9 cellular contexts compared by ENCODE assay signal in the genomic region with DNA sequence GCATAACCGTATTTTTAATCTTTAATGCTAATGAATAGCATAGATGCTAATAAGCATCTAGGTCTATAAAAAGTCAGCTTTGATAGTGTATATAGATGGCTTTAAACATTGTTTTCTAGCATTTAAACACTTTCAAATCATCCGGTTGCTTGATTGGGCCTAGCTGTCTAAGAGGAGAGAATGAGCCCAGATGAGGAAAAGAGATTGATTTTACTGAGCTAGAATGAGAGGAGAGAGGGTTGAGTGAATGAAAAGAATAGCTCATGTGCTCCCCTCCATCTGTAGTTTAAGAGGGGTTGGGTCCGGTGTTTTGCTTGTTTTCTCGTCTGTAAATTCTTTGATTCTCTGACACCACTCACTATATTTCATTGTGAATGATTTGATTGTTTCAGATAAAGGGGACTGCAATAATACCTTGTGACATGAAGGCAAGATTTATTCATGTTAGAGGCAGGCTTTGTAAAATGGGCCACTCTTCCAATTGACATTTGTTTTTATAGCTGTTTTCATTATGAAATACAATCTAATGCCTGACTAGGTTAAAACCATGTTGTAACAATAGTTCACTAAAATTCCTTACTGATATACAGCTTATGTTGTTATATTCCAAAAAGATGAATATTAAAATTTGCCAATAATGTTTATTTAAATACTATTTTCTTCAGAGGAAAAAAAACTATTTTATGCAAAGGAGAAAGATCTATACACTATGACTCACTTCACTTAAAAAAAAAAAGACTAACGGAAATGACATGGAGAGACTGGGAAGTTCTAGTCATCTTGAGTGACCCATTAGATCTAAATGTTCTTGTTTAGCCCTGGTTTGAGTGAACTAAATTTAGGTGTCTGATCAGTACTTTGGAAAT. TPM values are rescaled to one million over a fixed set of nuclear protein-coding genes. Genes with fewer than 3 reads are reported as not detected.
DNase-seq lines count a peak whose midpoint lies in the region; ATAC-seq lines count a peak whose summit lies in the region.
"Had no signal": no experiment of that assay in that cellular context is flagged by ENCODE, and none has a peak within 500 bp of the region (broad histone marks: within the 10 kb centered on the region; RNA-seq: fewer than 3 reads in every experiment).

No MANE protein-coding gene starts in this region.

- CTCF ChIA-PET in activated CD4-positive, alpha-beta T cell treated with anti-CD3 and anti-CD28 coated beads for 36 hours (lab: Charles Lee), result interaction anchor here (0.6 to 4.8 kb wide), 19 partner anchors 9 to 385 kb away, joined by 3 to 29 read pairs (median 6); no protein-coding TSS in a partner anchor

- H3K4me3 Mint-ChIP-seq in activated CD4-positive, alpha-beta T cell treated with anti-CD3 and anti-CD28 coated beads for 36 hours, result peak overlapping the region; percentile 99
- peak overlapping the region; percentile 97 for H3K4me3 Mint-ChIP-seq in activated T-helper 17 cell treated with anti-CD3 and anti-CD28 coated beads, Interleukin-2, amount 50 U/mL, for 72 hours
- H3K4me3 Mint-ChIP-seq in immature natural killer cell, result peak overlapping the region; percentile 91 to 97 (median 95)

- H3K9me3 ChIP-seq in subcutaneous abdominal adipose tissue (ENCODE audit: control insufficient read depth in 5 of 5, low read length in 5 of 5) (no peaks in the 10 kb centered on the region), SJCRH30 (replicated peaks) (no peaks in the 10 kb centered on the region)

- H3K27ac Mint-ChIP-seq in activated CD4-positive, alpha-beta T cell treated with anti-CD3 and anti-CD28 coated beads for 36 hours, result peak overlapping the region; percentile 99
- H3K27ac Mint-ChIP-seq in activated T-helper 17 cell treated with anti-CD3 and anti-CD28 coated beads, Interleukin-2, amount 50 U/mL, for 72 hours, result peak overlapping the region; percentile 100
- peak overlapping the region; percentile 56 to 86 (median 80) for H3K27ac Mint-ChIP-seq in immature natural killer cell

- no peaks in the 10 kb centered on the region for H3K27me3 Mint-ChIP-seq in activated CD4-positive, alpha-beta T cell treated with anti-CD3 and anti-CD28 coated beads for 36 hours
- no peaks in the 10 kb centered on the region for H3K27me3 Mint-ChIP-seq in activated T-helper 17 cell treated with anti-CD3 and anti-CD28 coated beads, Interleukin-2, amount 50 U/mL, for 72 hours
- peaks cover 0 to 6% (median 5%) of the 10 kb centered on the region in 3 donors for H3K27me3 Mint-ChIP-seq in immature natural killer cell (ENCODE audit: low read depth in 3 of 3)

- peak overlapping the region in 4 of 5 donors; percentile 18 to 91 (median 26) for H3K4me3 ChIP-seq in subcutaneous abdominal adipose tissue (ENCODE audit: low read depth in 1 of 5, low read length in 5 of 5)
- H3K4me3 ChIP-seq in SJCRH30, result no peak overlapping the region

- intact Hi-C loops in activated CD4-positive, alpha-beta T cell treated with anti-CD3 and anti-CD28 coated beads for 36 hours (cut with DNase I, micrococcal nuclease), result loop anchor here in 1 of 2 experiments (5.0 to 10.0 kb wide), 4 partner anchors 411 to 1236 kb away; partner anchors contain the start of genes SLC9A8 and ZNFX1

- no peak for DNase-seq in activated CD4-positive, alpha-beta T cell treated with anti-CD3 and anti-CD28 coated beads for 36 hours
- DNase-seq in activated CD4-positive, alpha-beta T cell treated with anti-CD3 and anti-CD28 coated beads, Interleukin-2, amount 50 U/mL, for 4 hours, result no peak
- DNase-seq in immature natural killer cell, result no peak
- no peak for DNase-seq in SJCRH30
- no peak for DNase-seq in Kasumi-1 (lab: John Stamatoyannopoulos, UW)

- POLR2A ChIA-PET in activated CD4-positive, alpha-beta T cell treated with anti-CD3 and anti-CD28 coated beads for 36 hours (lab: Charles Lee), result interaction anchor here (0.5 to 5.6 kb wide), 7 partner anchors 9 to 49 kb away, joined by 3 to 29 read pairs (median 3); no protein-coding TSS in a partner anchor

- H3K9ac ChIP-seq in subcutaneous abdominal adipose tissue (ENCODE audit: low read length in 5 of 5), result peak overlapping the region in 4 of 5 donors; percentile 25 to 79 (median 45)

- no peak for ATAC-seq in activated CD4-positive, alpha-beta T cell treated with anti-CD3 and anti-CD28 coated beads for 36 hours
- ATAC-seq in activated T-helper 17 cell treated with anti-CD3 and anti-CD28 coated beads, Interleukin-2, amount 50 U/mL, for 72 hours (replicated peaks), result no peak
- ATAC-seq in HG03565 (IDR thresholded peaks at IDR 0.05; ENCODE audit: unreplicated experiment), result no peak

- H3K36me3 Mint-ChIP-seq in activated CD4-positive, alpha-beta T cell treated with anti-CD3 and anti-CD28 coated beads for 36 hours (ENCODE audit: low read depth), result peaks cover 45% of the 10 kb centered on the region
- H3K36me3 Mint-ChIP-seq in activated T-helper 17 cell treated with anti-CD3 and anti-CD28 coated beads, Interleukin-2, amount 50 U/mL, for 72 hours (ENCODE audit: low read depth), result peaks cover 82% of the 10 kb centered on the region
- no peaks in the 10 kb centered on the region for H3K36me3 Mint-ChIP-seq in immature natural killer cell

- H3K4me1 Mint-ChIP-seq in activated CD4-positive, alpha-beta T cell treated with anti-CD3 and anti-CD28 coated beads for 36 hours, result peaks cover 79% of the 10 kb centered on the region
- H3K4me1 Mint-ChIP-seq in activated T-helper 17 cell treated with anti-CD3 and anti-CD28 coated beads, Interleukin-2, amount 50 U/mL, for 72 hours, result peaks cover 52% of the 10 kb centered on the region
- H3K4me1 Mint-ChIP-seq in immature natural killer cell, result peaks cover 82 to 84% of the 10 kb centered on the region in 2 donors

- H3K27me3 ChIP-seq in subcutaneous abdominal adipose tissue (ENCODE audit: control insufficient read depth in 5 of 5, insufficient read depth in 4 of 5, low read length in 5 of 5) (no peaks in the 10 kb centered on the region), SJCRH30 (no peaks in the 10 kb centered on the region)

- no peaks in the 10 kb centered on the region for H3K9me3 Mint-ChIP-seq in activated CD4-positive, alpha-beta T cell treated with anti-CD3 and anti-CD28 coated beads for 36 hours (ENCODE audit: low read depth)
- no peaks in the 10 kb centered on the region for H3K9me3 Mint-ChIP-seq in activated T-helper 17 cell treated with anti-CD3 and anti-CD28 coated beads, Interleukin-2, amount 50 U/mL, for 72 hours
- H3K9me3 Mint-ChIP-seq in immature natural killer cell, result no peaks in the 10 kb centered on the region

- H3K4me1 ChIP-seq in subcutaneous abdominal adipose tissue (ENCODE audit: control insufficient read depth in 5 of 5, insufficient read depth in 5 of 5, low read length in 5 of 5) (peaks cover 8 to 72% (median 45%) of the 10 kb centered on the region in 5 donors), SJCRH30 (peaks cover 29% of the 10 kb centered on the region)

- peak overlapping the region; percentile 2 for H3K27ac ChIP-seq in subcutaneous abdominal adipose tissue (ENCODE audit: low read depth, low read length)
- no peak overlapping the region for H3K27ac ChIP-seq in SJCRH30
- H3K27ac ChIP-seq: HL-60 had no signal

- H3K36me3 ChIP-seq in subcutaneous abdominal adipose tissue (ENCODE audit: control insufficient read depth in 5 of 5, insufficient read depth in 5 of 5, low read length in 5 of 5) (no peaks in the 10 kb centered on the region), SJCRH30 (no peaks in the 10 kb centered on the region)

RNA-seq across cellular contexts. Expression of gene PTPN1, which starts 3.2 kb away (rescaled TPM):
- 10 to 100 TPM; 79.0 to 92.8 TPM for total RNA-seq in activated CD4-positive, alpha-beta T cell treated with anti-CD3 and anti-CD28 coated beads for 36 hours
- 10 to 100 TPM; 68.3 to 77.1 TPM for total RNA-seq in activated T-helper 17 cell treated with anti-CD3 and anti-CD28 coated beads, Interleukin-2, amount 50 U/mL, for 72 hours
- polyA plus RNA-seq in immature natural killer cell, result 10 to 100 TPM; 18.4 to 38.3 (median 19.4) TPM
- 64.3 and 72.3 TPM in 2 replicates for total RNA-seq in SJCRH30 (2014; rRNA removed; shearing (Covaris generic))
